Comparison of ENCODE assay signal across 1 cellular context in the genomic region with DNA sequence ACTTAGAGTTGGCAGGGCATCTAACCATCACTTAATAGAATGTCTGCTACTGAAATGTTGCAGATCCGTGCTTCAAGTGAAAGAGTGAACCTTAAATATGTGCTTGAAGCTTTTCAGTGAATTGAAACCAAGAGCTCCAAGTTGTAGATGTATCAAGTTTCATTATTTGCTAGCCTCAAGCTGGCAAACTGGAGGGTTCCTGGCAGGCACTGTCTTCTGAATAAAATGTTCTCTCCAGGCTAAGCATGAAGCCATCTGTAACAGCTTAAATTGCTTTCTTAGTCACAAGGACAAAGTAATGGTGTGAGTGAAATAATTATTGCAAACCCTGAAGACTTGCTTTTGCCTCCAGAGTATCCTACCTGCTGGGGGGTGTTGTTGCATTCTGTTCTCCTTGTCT.
TF ChIP-seq lines count a peak whose summit lies in the region.

No MANE protein-coding gene starts in this region.

TF ChIP-seq in GM23338, 12 proteins besides CTCF, POLR2A, EP300 and RAD21 (continued from another document):
- TF ChIP-seq, protein P1, sequence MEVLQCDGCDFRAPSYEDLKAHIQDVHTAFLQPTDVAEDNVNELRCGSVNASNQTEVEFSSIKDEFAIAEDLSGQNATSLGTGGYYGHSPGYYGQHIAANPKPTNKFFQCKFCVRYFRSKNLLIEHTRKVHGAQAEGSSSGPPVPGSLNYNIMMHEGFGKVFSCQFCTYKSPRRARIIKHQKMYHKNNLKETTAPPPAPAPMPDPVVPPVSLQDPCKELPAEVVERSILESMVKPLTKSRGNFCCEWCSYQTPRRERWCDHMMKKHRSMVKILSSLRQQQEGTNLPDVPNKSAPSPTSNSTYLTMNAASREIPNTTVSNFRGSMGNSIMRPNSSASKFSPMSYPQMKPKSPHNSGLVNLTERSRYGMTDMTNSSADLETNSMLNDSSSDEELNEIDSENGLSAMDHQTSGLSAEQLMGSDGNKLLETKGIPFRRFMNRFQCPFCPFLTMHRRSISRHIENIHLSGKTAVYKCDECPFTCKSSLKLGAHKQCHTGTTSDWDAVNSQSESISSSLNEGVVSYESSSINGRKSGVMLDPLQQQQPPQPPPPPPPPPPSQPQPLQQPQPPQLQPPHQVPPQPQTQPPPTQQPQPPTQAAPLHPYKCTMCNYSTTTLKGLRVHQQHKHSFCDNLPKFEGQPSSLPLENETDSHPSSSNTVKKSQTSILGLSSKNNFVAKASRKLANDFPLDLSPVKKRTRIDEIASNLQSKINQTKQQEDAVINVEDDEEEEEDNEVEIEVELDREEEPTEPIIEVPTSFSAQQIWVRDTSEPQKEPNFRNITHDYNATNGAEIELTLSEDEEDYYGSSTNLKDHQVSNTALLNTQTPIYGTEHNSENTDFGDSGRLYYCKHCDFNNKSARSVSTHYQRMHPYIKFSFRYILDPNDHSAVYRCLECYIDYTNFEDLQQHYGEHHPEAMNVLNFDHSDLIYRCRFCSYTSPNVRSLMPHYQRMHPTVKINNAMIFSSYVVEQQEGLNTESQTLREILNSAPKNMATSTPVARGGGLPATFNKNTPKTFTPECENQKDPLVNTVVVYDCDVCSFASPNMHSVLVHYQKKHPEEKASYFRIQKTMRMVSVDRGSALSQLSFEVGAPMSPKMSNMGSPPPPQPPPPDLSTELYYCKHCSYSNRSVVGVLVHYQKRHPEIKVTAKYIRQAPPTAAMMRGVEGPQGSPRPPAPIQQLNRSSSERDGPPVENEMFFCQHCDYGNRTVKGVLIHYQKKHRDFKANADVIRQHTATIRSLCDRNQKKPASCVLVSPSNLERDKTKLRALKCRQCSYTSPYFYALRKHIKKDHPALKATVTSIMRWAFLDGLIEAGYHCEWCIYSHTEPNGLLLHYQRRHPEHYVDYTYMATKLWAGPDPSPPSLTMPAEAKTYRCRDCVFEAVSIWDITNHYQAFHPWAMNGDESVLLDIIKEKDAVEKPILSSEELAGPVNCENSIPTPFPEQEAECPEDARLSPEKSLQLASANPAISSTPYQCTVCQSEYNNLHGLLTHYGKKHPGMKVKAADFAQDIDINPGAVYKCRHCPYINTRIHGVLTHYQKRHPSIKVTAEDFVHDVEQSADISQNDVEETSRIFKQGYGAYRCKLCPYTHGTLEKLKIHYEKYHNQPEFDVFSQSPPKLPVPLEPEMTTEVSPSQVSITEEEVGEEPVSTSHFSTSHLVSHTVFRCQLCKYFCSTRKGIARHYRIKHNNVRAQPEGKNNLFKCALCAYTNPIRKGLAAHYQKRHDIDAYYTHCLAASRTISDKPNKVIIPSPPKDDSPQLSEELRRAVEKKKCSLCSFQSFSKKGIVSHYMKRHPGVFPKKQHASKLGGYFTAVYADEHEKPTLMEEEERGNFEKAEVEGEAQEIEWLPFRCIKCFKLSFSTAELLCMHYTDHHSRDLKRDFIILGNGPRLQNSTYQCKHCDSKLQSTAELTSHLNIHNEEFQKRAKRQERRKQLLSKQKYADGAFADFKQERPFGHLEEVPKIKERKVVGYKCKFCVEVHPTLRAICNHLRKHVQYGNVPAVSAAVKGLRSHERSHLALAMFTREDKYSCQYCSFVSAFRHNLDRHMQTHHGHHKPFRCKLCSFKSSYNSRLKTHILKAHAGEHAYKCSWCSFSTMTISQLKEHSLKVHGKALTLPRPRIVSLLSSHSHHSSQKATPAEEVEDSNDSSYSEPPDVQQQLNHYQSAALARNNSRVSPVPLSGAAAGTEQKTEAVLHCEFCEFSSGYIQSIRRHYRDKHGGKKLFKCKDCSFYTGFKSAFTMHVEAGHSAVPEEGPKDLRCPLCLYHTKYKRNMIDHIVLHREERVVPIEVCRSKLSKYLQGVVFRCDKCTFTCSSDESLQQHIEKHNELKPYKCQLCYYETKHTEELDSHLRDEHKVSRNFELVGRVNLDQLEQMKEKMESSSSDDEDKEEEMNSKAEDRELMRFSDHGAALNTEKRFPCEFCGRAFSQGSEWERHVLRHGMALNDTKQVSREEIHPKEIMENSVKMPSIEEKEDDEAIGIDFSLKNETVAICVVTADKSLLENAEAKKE (CRISPR knock-in tag; IDR thresholded peaks at IDR 0.05) = no peak
